In genomic region chr5:77957-78804, GRCh38 we compare ENCODE assay signal across 8 cellular contexts. TPM values are rescaled to one million over a fixed set of nuclear protein-coding genes. Genes with fewer than 3 reads are reported as not detected.
DNase-seq lines count a peak whose midpoint lies in the region; ATAC-seq and TF ChIP-seq lines count a peak whose summit lies in the region.

No MANE protein-coding gene starts in this region.

- no peaks in the 10 kb centered on the region for H3K27me3 ChIP-seq in right atrium auricular region

- no peaks in the 10 kb centered on the region for H3K9me3 ChIP-seq in right atrium auricular region
- no peaks in the 10 kb centered on the region for H3K9me3 ChIP-seq in mesodermal cell (ENCODE audit: control insufficient read depth, low read length)

- TF ChIP-seq CTCF in right atrium auricular region (IDR thresholded peaks at IDR 0.05): peak in 1 of 2 donors; percentile 62

- H3K27ac ChIP-seq in right atrium auricular region: no peak overlapping the region
- peak overlapping the region; percentile 57 for H3K27ac ChIP-seq in mesodermal cell (ENCODE audit: low read depth, low read length, severe bottlenecking)

- H3K4me1 ChIP-seq in right atrium auricular region: no peaks in the 10 kb centered on the region
- peaks cover 29% of the 10 kb centered on the region for H3K4me1 ChIP-seq in mesodermal cell (ENCODE audit: control insufficient read depth, insufficient read depth, low read length, poor library complexity, severe bottlenecking)

- WGBS in mesodermal cell (ENCODE audit: insufficient coverage in 2 of 2), 2 experiments: 84 to 85% methylated on average over 14 to 17 of the region's 17 CpGs

- no peak overlapping the region for H3K4me3 ChIP-seq in right atrium auricular region
- no peak overlapping the region for H3K4me3 ChIP-seq in mesodermal cell (ENCODE audit: extremely low read depth, insufficient read depth, low read length, poor library complexity, severe bottlenecking)

- intact Hi-C loops in Right ventricle myocardium superior (cut with DNase I): no loop called here

- peak; percentile 90 for ATAC-seq in Right ventricle myocardium superior (ENCODE audit: poor library complexity)
- ATAC-seq in HG03521 (IDR thresholded peaks at IDR 0.05; ENCODE audit: unreplicated experiment): no peak
- no peak for ATAC-seq in GM21786 (IDR thresholded peaks at IDR 0.05; ENCODE audit: unreplicated experiment)

- H3K36me3 ChIP-seq in right atrium auricular region: no peaks in the 10 kb centered on the region
- no peaks in the 10 kb centered on the region for H3K36me3 ChIP-seq in mesodermal cell (ENCODE audit: control insufficient read depth, insufficient read depth, low read length)

- DNase-seq in Right ventricle myocardium superior (no peak), right atrium auricular region (ENCODE audit: low spot score) (no peak), NCI-H1092 treated with DMSO at 0.1 percent for 48 hours (lab: John Stamatoyannopoulos, UW) (peak; percentile 27), astrocyte of the hippocampus (ENCODE audit: low read depth, low spot score) (peak; percentile 96), NCI-H2171 treated with DMSO at 0.1 percent for 48 hours (lab: John Stamatoyannopoulos, UW) (no peak)

RNA-seq across cellular contexts. Expression of gene PLEKHG4B, which starts 13.8 kb away (rescaled TPM):
- not detected for total RNA-seq in Right ventricle myocardium superior
- under 1 TPM; 0.08 to 0.48 TPM for total RNA-seq in right atrium auricular region
- 7.3 TPM for polyA plus RNA-seq in mesodermal cell (2013, experiment 1 of 2)
- polyA plus RNA-seq in mesodermal cell (2013, experiment 2 of 2): 7.8 TPM

Comparison
In these comparisons a context has a peak if more than half of its experiments do, and no peak if none do; other contexts are left out.
1. DNase-seq: peak in NCI-H1092 treated with DMSO at 0.1 percent for 48 hours (single experiment) and astrocyte of the hippocampus (single experiment); none in Right ventricle myocardium superior (single experiment), right atrium auricular region (single experiment) and NCI-H2171 treated with DMSO at 0.1 percent for 48 hours (single experiment).